19 cellular contexts compared by ENCODE assay signal in genomic region chr2:6441800-6442199, GRCh38.
"Had no signal": no experiment of that assay in that cellular context is flagged by ENCODE, and none has a peak within 500 bp of the region (broad histone marks: within the 10 kb centered on the region; RNA-seq: fewer than 3 reads in every experiment).

No MANE protein-coding gene starts in this region.

- H3K4me3 ChIP-seq: esophagus squamous epithelium, left lung, skin epidermis had no signal

- H3K4me1 ChIP-seq: esophagus squamous epithelium, left lung had no signal

- H3K27me3 ChIP-seq: esophagus squamous epithelium, left lung had no signal

- FAIRE-seq: keratinocyte had no signal

- H3K9me3 ChIP-seq: esophagus squamous epithelium, left lung had no signal

- H3K36me3 ChIP-seq: esophagus squamous epithelium, left lung had no signal

- ATAC-seq: effector memory CD8-positive, alpha-beta T cell; left lung; stimulated activated naive CD8-positive, alpha-beta T cell treated with anti-CD3 and anti-CD28 coated beads, Interleukin-15, amount 100 ng/mL, for 72 hours; T-cell had no signal

- DNase-seq: activated CD4-positive, alpha-beta T cell treated with anti-CD3 and anti-CD28 coated beads, Interleukin-2, amount 10 ng/mL, durations not matched to agents 24 days and 14 days; activated CD8-positive, alpha-beta memory T cell treated with anti-CD3 and anti-CD28 coated beads, Interleukin-2, amount 50 U/mL, for 4 hours; activated effector memory CD4-positive, alpha-beta T cell treated with Interleukin-2 at 50 U/mL for 16 hours; activated naive CD4-positive, alpha-beta T cell treated with anti-CD3 and anti-CD28 coated beads, Interleukin-2, amount 50 U/mL, for 16 hours; activated T-cell treated with anti-CD3 and anti-CD28 coated beads, Interleukin-2, amount 50 U/mL, for 48 hours; effector memory CD8-positive, alpha-beta T cell; esophagus squamous epithelium; foreskin fibroblast; hippocampal formation; left lung; occipital lobe; retina; stimulated activated CD4-positive, alpha-beta T cell treated with anti-CD3 and anti-CD28 coated beads, Interleukin-15, amount 100 ng/mL, for 24 hours; stimulated activated CD4-positive, alpha-beta T cell treated with anti-CD3 and anti-CD28 coated beads, Interleukin-2, amount 100 ng/mL, for 48 hours; stimulated activated naive CD8-positive, alpha-beta T cell treated with anti-CD3 and anti-CD28 coated beads, Interleukin-15, amount 100 ng/mL, for 72 hours; T-cell; trophoblast cell had no signal

- H3K27ac ChIP-seq: esophagus squamous epithelium, left lung, skin epidermis had no signal
